In genomic region chr17:7634384-7634783, GRCh38 we compare ENCODE assay signal across 9 cellular contexts. TPM values are rescaled to one million over a fixed set of nuclear protein-coding genes. Genes with fewer than 3 reads are reported as not detected.
DNase-seq lines count a peak whose midpoint lies in the region; ATAC-seq and TF ChIP-seq lines count a peak whose summit lies in the region.
"Had no signal": no experiment of that assay in that cellular context is flagged by ENCODE, and none has a peak within 500 bp of the region (broad histone marks: within the 10 kb centered on the region; RNA-seq: fewer than 3 reads in every experiment).

No MANE protein-coding gene starts in this region.

- ATAC-seq in GM18907 (IDR thresholded peaks at IDR 0.05; ENCODE audit: unreplicated experiment), result no peak
- no peak for ATAC-seq in GM18861 (IDR thresholded peaks at IDR 0.05; ENCODE audit: unreplicated experiment)
- ATAC-seq in GM19324 (IDR thresholded peaks at IDR 0.05; ENCODE audit: low FRiP score, unreplicated experiment), result no peak

- no peaks in the 10 kb centered on the region for H4K20me1 ChIP-seq in osteoblast (ENCODE audit: insufficient read depth, low read length)

- no peaks in the 10 kb centered on the region for H3K27me3 ChIP-seq in dorsolateral prefrontal cortex
- no peaks in the 10 kb centered on the region for H3K27me3 ChIP-seq in osteoblast (ENCODE audit: insufficient read depth, low read length)

- H3K36me3 ChIP-seq in osteoblast (ENCODE audit: insufficient read depth, low read length), result no peaks in the 10 kb centered on the region

- intact Hi-C loops in dorsolateral prefrontal cortex (cut with DNase I), result loop anchor here in 1 of 2 donors (5.0 kb wide), 1 partner anchor 53 kb away; the partner anchor contains the start of genes TP53 and WRAP53

- H3K79me2 ChIP-seq in osteoblast (ENCODE audit: insufficient read depth, low read length), result no peaks in the 10 kb centered on the region

- H3K9me3 ChIP-seq in osteoblast (ENCODE audit: low read depth, low read length), result no peaks in the 10 kb centered on the region

- DNase-seq in NCI-H446 (lab: John Stamatoyannopoulos, UW) (peak; percentile 29 to 41), NCI-H446 treated with DMSO at 0.1 percent for 48 hours (lab: John Stamatoyannopoulos, UW) (no peak), NCI-H1930 (lab: John Stamatoyannopoulos, UW) (peak; percentile 35 to 41), dorsolateral prefrontal cortex (peak in 4 of 10 donors; percentile 26 to 55 (median 51)), osteoblast (ENCODE audit: insufficient read length, low spot score, missing footprints) (peak; percentile 86)

- no peak overlapping the region for H2AFZ ChIP-seq in osteoblast (ENCODE audit: low read length)

- peak overlapping the region in 1 of 59 donors; percentile 4 for H3K4me3 ChIP-seq in dorsolateral prefrontal cortex
- no peak overlapping the region for H3K4me3 ChIP-seq in osteoblast (ENCODE audit: insufficient read depth, low read length)

- H3K4me2 ChIP-seq in osteoblast (ENCODE audit: insufficient read depth, low read length), result no peak overlapping the region

- TF ChIP-seq CTCF in dorsolateral prefrontal cortex (IDR thresholded peaks at IDR 0.05 in 54 of 56, conservative IDR thresholded peaks at IDR 0.05 in 2 of 56; ENCODE audit: low read depth in 1 of 56, partially characterized antibody in 56 of 56), result peak in 52 of 56 donors; percentile 10 to 67 (median 46)
- TF ChIP-seq CTCF in osteoblast (IDR thresholded peaks at IDR 0.05; ENCODE audit: extremely low read depth, low read depth, low read length), result peak; percentile 63

- H3K27ac ChIP-seq in dorsolateral prefrontal cortex, result peak overlapping the region in 17 of 59 donors; percentile 8 to 73 (median 49)
- H3K27ac ChIP-seq in osteoblast (ENCODE audit: low read depth, low read length), result no peak overlapping the region
- H3K27ac ChIP-seq: C4-2B had no signal

- H3K4me1 ChIP-seq in osteoblast (ENCODE audit: insufficient read depth, low read length), result no peaks in the 10 kb centered on the region

RNA-seq across cellular contexts. Expression of gene SHBG, which starts 4.4 kb away (rescaled TPM):
- total RNA-seq in dorsolateral prefrontal cortex (1 to 10 TPM in 88 of 120 experiments, under 1 TPM in 20, not detected in 12; 0.47 to 5.3 (median 1.5) TPM), osteoblast (0.36 and 0.88 TPM in 2 replicates)

RNA-seq across cellular contexts. Expression of gene SAT2, which starts 6.8 kb away (rescaled TPM):
- 100 to 1,000 TPM in 60 of 120 experiments, 10 to 100 TPM in 60; 72.5 to 143 (median 99.8) TPM for total RNA-seq in dorsolateral prefrontal cortex
- 41.3 and 52.5 TPM in 2 replicates for total RNA-seq in osteoblast

RNA-seq across cellular contexts. Expression of gene ATP1B2, which starts 16.3 kb away (rescaled TPM):
- 100 to 1,000 TPM; 159 to 746 (median 296) TPM for total RNA-seq in dorsolateral prefrontal cortex
- total RNA-seq in osteoblast, result under 0.01 TPM in 1 of 2 replicates, not detected in the other

RNA-seq across cellular contexts. Expression of gene FXR2, which starts 19.7 kb away (rescaled TPM):
- total RNA-seq in dorsolateral prefrontal cortex (100 to 1,000 TPM in 1 of 120 experiments, 10 to 100 TPM in 119; 53.1 to 114 (median 73.7) TPM), osteoblast (41.8 and 42.7 TPM in 2 replicates)

RNA-seq across cellular contexts. Expression of gene SOX15, which starts 44.5 kb away (rescaled TPM):
- total RNA-seq in dorsolateral prefrontal cortex (10 to 100 TPM in 27 of 120 experiments, 1 to 10 TPM in 93; 3.6 to 16.6 (median 8.0) TPM), osteoblast (0.59 and 0.72 TPM in 2 replicates)

Comparison
In these comparisons a context has a peak if more than half of its experiments do, and no peak if none do; other contexts are left out.
1. RNA of gene ATP1B2, which starts 16.3 kb away (total RNA-seq): 159 to 746 TPM in dorsolateral prefrontal cortex; under 0.01 TPM in osteoblast; every median in the first group is over 100 times any median in the second.